7 cellular contexts compared by ENCODE assay signal in genomic region chr10:84525807-84526182, GRCh38.
A peak's percentile ranks its signal among the peaks of the same experiment; 100 is the strongest.
DNase-seq lines count a peak whose midpoint lies in the region; ATAC-seq, FAIRE-seq and TF ChIP-seq lines count a peak whose summit lies in the region.
"Not testable (repeated sequence)": the region's sequence is repeated elsewhere in the genome, so short reads cannot be mapped to it uniquely, and the experiment has no call there.

No MANE protein-coding gene starts in this region.

- H2AK5ac ChIP-seq in neuronal stem cell (ENCODE audit: low read depth, low read length) = not testable (repeated sequence)

- not testable (repeated sequence) for H3K9me3 ChIP-seq in Caco-2; Loucy (ENCODE audit: insufficient read depth, low read depth, low read length)
- H3K9me3 ChIP-seq in astrocyte (ENCODE audit: insufficient read depth, low read depth, low read length) (peaks cover 12% of the 10 kb centered on the region), HepG2 (ENCODE audit: low read length) (peaks cover 14% of the 10 kb centered on the region; the same call in 1 of the 2 replicates), neuronal stem cell (replicated peaks in 1 of 2; ENCODE audit: control insufficient read depth in 2 of 2, insufficient read depth in 1 of 2, low read depth in 1 of 2, low read length in 2 of 2) (peaks cover 0 to 10% of the 10 kb centered on the region in 2 donors)

- H3K4me3 Mint-ChIP-seq in Caco-2 (ENCODE audit: unreplicated experiment); astrocyte (ENCODE audit: unreplicated experiment); type B pancreatic cell: not testable (repeated sequence)
- peak overlapping the region; percentile 79 for H3K4me3 Mint-ChIP-seq in endothelial cell (ENCODE audit: unreplicated experiment)

- H3K9me2 ChIP-seq in Loucy (replicated peaks; ENCODE audit: low read depth, low read length) = not testable (repeated sequence)

- POLR2A ChIA-PET in Caco-2 (lab: Charles Lee) = not testable (repeated sequence)
- POLR2A ChIA-PET in HepG2 (lab: Yijun Ruan, JAX) = interaction anchor here (1.2 kb wide), 1 partner anchor 14 kb away, joined by 3 read pairs; no protein-coding TSS in a partner anchor

- not testable (repeated sequence) for H2BK12ac ChIP-seq in neuronal stem cell (ENCODE audit: low read length)

- H3K27ac Mint-ChIP-seq in Caco-2 (ENCODE audit: unreplicated experiment) (peak overlapping the region; percentile 64), astrocyte (ENCODE audit: unreplicated experiment) (peak overlapping the region; percentile 91), endothelial cell (ENCODE audit: unreplicated experiment) (peak overlapping the region; percentile 84), type B pancreatic cell (peak overlapping the region; percentile 77)

- peaks cover 21% of the 10 kb centered on the region for H3K9me3 Mint-ChIP-seq in Caco-2 (ENCODE audit: unreplicated experiment)
- peaks cover 11% of the 10 kb centered on the region for H3K9me3 Mint-ChIP-seq in astrocyte (ENCODE audit: unreplicated experiment)
- peaks cover 19% of the 10 kb centered on the region for H3K9me3 Mint-ChIP-seq in endothelial cell (ENCODE audit: unreplicated experiment)
- H3K9me3 Mint-ChIP-seq in type B pancreatic cell = peaks cover 11% of the 10 kb centered on the region

- CTCF ChIA-PET in Caco-2 (lab: Charles Lee); HepG2 (lab: Yijun Ruan, JAX; ENCODE audit: low intra/inter-chr PET ratio, low total read pairs): not testable (repeated sequence)

- H3K27ac ChIP-seq in astrocyte (ENCODE audit: low read depth, low read length); HepG2 (ENCODE audit: extremely low read length, insufficient read depth, low read length); neuronal stem cell (replicated peaks; ENCODE audit: low read length): not testable (repeated sequence)

- H3K79me2 ChIP-seq in Loucy (ENCODE audit: insufficient read depth, low read length); astrocyte (ENCODE audit: insufficient read depth, low read length); HepG2 (ENCODE audit: insufficient read depth, low read length): not testable (repeated sequence)

- H4K20me1 ChIP-seq in Loucy (ENCODE audit: insufficient read depth, low read length, poor library complexity, severe bottlenecking); astrocyte (ENCODE audit: insufficient read depth, low read length); HepG2 (ENCODE audit: insufficient read depth, low read length): not testable (repeated sequence)

- H4K91ac ChIP-seq in neuronal stem cell (ENCODE audit: low read depth, low read length, poor library complexity) = not testable (repeated sequence)

- peak overlapping the region; percentile 92 for H2BK5ac ChIP-seq in neuronal stem cell (ENCODE audit: low read length)

- DNase-seq in Caco-2; astrocyte (ENCODE audit: low read depth); endothelial cell (ENCODE audit: low spot score); HepG2 (ENCODE audit: low spot score); neuronal stem cell (ENCODE audit: low spot score); type B pancreatic cell (ENCODE audit: extremely low spot score, unreplicated experiment): not testable (repeated sequence)

- TF ChIP-seq EP300 in HepG2 (IDR thresholded peaks at IDR 0.05; ENCODE audit: low read depth in 2 of 2, low read length in 2 of 2); HepG2 (CRISPR knock-in tag; IDR thresholded peaks at IDR 0.05; ENCODE audit: borderline replicate concordance): not testable (repeated sequence)

- H3K4me1 ChIP-seq in Caco-2 = not testable (repeated sequence)
- H3K4me1 ChIP-seq in Loucy (ENCODE audit: insufficient read depth, low read length, poor library complexity, severe bottlenecking) (peaks cover 17% of the 10 kb centered on the region), astrocyte (ENCODE audit: insufficient read depth, low read length) (peaks cover 13% of the 10 kb centered on the region), HepG2 (ENCODE audit: insufficient read depth, low read length) (peaks cover 54% of the 10 kb centered on the region), neuronal stem cell (ENCODE audit: control insufficient read depth in 2 of 2, insufficient read depth in 1 of 2, low read depth in 1 of 2, low read length in 2 of 2) (peaks cover 7 to 13% of the 10 kb centered on the region in 2 donors)

- H3K9ac ChIP-seq in Loucy (ENCODE audit: low read depth, low read length, poor library complexity, severe bottlenecking) = peak overlapping the region; percentile 16
- not testable (repeated sequence) for H3K9ac ChIP-seq in astrocyte (ENCODE audit: low read length); HepG2 (ENCODE audit: insufficient read depth, low read depth, low read length); neuronal stem cell (ENCODE audit: low read depth, low read length, poor library complexity)

- WGBS in HepG2 (ENCODE audit: low lambda C conversion rate) = 99% methylated on average over 5 of the region's 7 CpGs
- no CpG with 5 or more reads among the region's 7 CpGs for WGBS in neuronal stem cell (ENCODE audit: extremely low coverage in 2 of 2, insufficient read length in 2 of 2, insufficient replicate concordance in 1 of 2), 2 donors

- peaks cover 14% of the 10 kb centered on the region for H3K4me1 Mint-ChIP-seq in Caco-2 (ENCODE audit: low read depth, unreplicated experiment)
- H3K4me1 Mint-ChIP-seq in astrocyte (ENCODE audit: low read depth, unreplicated experiment) = peaks cover 32% of the 10 kb centered on the region
- H3K4me1 Mint-ChIP-seq in endothelial cell (ENCODE audit: unreplicated experiment) = peaks cover 38% of the 10 kb centered on the region
- H3K4me1 Mint-ChIP-seq in type B pancreatic cell (ENCODE audit: unreplicated experiment) = peaks cover 34% of the 10 kb centered on the region

- in situ Hi-C loops in HepG2 (cut with HindIII; ENCODE audit: extremely low pct_ligation_motif_present, low pct_unique_long_range_greater_than_20kb) = not testable (repeated sequence)

- H3K27me3 ChIP-seq in Caco-2 (replicated peaks; ENCODE audit: control insufficient read depth, insufficient read depth, low read length); Loucy (ENCODE audit: insufficient read depth, low read length, poor library complexity, severe bottlenecking); astrocyte (ENCODE audit: insufficient read depth, low read length); HepG2 (ENCODE audit: control insufficient read depth in 1 of 2, insufficient read depth in 2 of 2, low read length in 2 of 2); neuronal stem cell (ENCODE audit: control insufficient read depth in 3 of 3, insufficient read depth in 3 of 3, low read depth in 1 of 3, low read length in 3 of 3): not testable (repeated sequence)

- not testable (repeated sequence) for FAIRE-seq in astrocyte (lab: Jason Lieb, UNC); HepG2 (lab: Jason Lieb, UNC)

- not testable (repeated sequence) for TF ChIP-seq CTCF in Caco-2 (IDR thresholded peaks at IDR 0.05; ENCODE audit: insufficient read depth in 1 of 2, low read depth in 1 of 2, low read length in 1 of 2, severe bottlenecking in 1 of 2, unreplicated experiment in 1 of 2); Loucy (conservative IDR thresholded peaks at IDR 0.05; ENCODE audit: low read length); astrocyte (IDR thresholded peaks at IDR 0.05; ENCODE audit: insufficient read depth, low read depth, low read length); endothelial cell (IDR thresholded peaks at IDR 0.05; ENCODE audit: unreplicated experiment); HepG2 (CRISPR knock-in tag; IDR thresholded peaks at IDR 0.05); type B pancreatic cell (conservative IDR thresholded peaks at IDR 0.05)

- not testable (repeated sequence) for H3K4me3 ChIP-seq in Caco-2 (ENCODE audit: low read depth, low read length); Loucy (ENCODE audit: low read length, poor library complexity, severe bottlenecking); astrocyte (ENCODE audit: insufficient read depth, low read depth, low read length); HepG2 (replicated peaks in 1 of 3; ENCODE audit: insufficient read depth in 1 of 3, low read depth in 2 of 3, low read length in 3 of 3); neuronal stem cell (ENCODE audit: low read length in 2 of 2)

- not testable (repeated sequence) for H3K14ac ChIP-seq in neuronal stem cell (ENCODE audit: low read length)

- H3K79me1 ChIP-seq in neuronal stem cell (ENCODE audit: low read depth, low read length) = not testable (repeated sequence)

- intact Hi-C loops in Caco-2 (cut with micrococcal nuclease; ENCODE audit: unreplicated experiment); HepG2 (cut with micrococcal nuclease; ENCODE audit: unreplicated experiment): not testable (repeated sequence)

- not testable (repeated sequence) for H2AFZ ChIP-seq in Loucy (ENCODE audit: low read length); astrocyte (ENCODE audit: low read depth, low read length); HepG2 (ENCODE audit: low read length); neuronal stem cell (ENCODE audit: low read length)

- not testable (repeated sequence) for TF ChIP-seq RAD21 in HepG2 (CRISPR knock-in tag; IDR thresholded peaks at IDR 0.05)

- H2BK15ac ChIP-seq in neuronal stem cell (ENCODE audit: low read length) = not testable (repeated sequence)

- H3K4me2 ChIP-seq in Loucy (ENCODE audit: low read depth, low read length, poor library complexity, severe bottlenecking); astrocyte (ENCODE audit: low read length); HepG2 (ENCODE audit: low read depth, low read length); neuronal stem cell (ENCODE audit: insufficient read depth, low read length, poor library complexity, severe bottlenecking): not testable (repeated sequence)

- not testable (repeated sequence) for H3K36me3 ChIP-seq in Caco-2 (ENCODE audit: control insufficient read depth, insufficient read depth, low read length); Loucy (ENCODE audit: insufficient read depth, low read length); astrocyte (ENCODE audit: insufficient read depth, low read length); HepG2 (replicated peaks in 1 of 2; ENCODE audit: control insufficient read depth in 1 of 2, insufficient read depth in 2 of 2, low read length in 2 of 2); neuronal stem cell (replicated peaks in 1 of 2; ENCODE audit: control insufficient read depth in 2 of 2, insufficient read depth in 2 of 2, low read length in 2 of 2)

- not testable (repeated sequence) for H3K4ac ChIP-seq in neuronal stem cell (ENCODE audit: low read length)

- H3K27me3 Mint-ChIP-seq in Caco-2 (ENCODE audit: insufficient read depth, unreplicated experiment); astrocyte (ENCODE audit: low read depth, unreplicated experiment); endothelial cell (ENCODE audit: unreplicated experiment); type B pancreatic cell: not testable (repeated sequence)

- not testable (repeated sequence) for TF ChIP-seq POLR2A in HepG2 (IDR thresholded peaks at IDR 0.05; ENCODE audit: insufficient read depth in 1 of 2, low read depth in 2 of 2, low read length in 2 of 2)

- H3K18ac ChIP-seq in neuronal stem cell (ENCODE audit: low read length) = not testable (repeated sequence)

- H3K36me3 Mint-ChIP-seq in Caco-2 (ENCODE audit: insufficient read depth, unreplicated experiment); astrocyte (ENCODE audit: low read depth, unreplicated experiment); type B pancreatic cell: not testable (repeated sequence)
- H3K36me3 Mint-ChIP-seq in endothelial cell (ENCODE audit: low read depth, unreplicated experiment) = peaks cover 19% of the 10 kb centered on the region

- ATAC-seq in HepG2 = not testable (repeated sequence)

- not testable (repeated sequence) for H4K8ac ChIP-seq in neuronal stem cell (ENCODE audit: low read depth, low read length)

- not testable (repeated sequence) for H3F3A ChIP-seq in Loucy (ENCODE audit: low read depth)

- H2BK120ac ChIP-seq in neuronal stem cell (ENCODE audit: low read depth, low read length) = not testable (repeated sequence)

- BruUV-seq in Caco-2 (replicated peaks; lab: Mats Ljungman, UMichigan); HepG2 (replicated peaks; lab: Mats Ljungman, UMichigan): not testable (repeated sequence)

- H3K23ac ChIP-seq in neuronal stem cell (ENCODE audit: low read depth, low read length, poor library complexity) = not testable (repeated sequence)
